In genomic region chr4:72567821-72568620, GRCh38 we compare ENCODE assay signal across 8 cellular contexts. TPM values are rescaled to one million over a fixed set of nuclear protein-coding genes. Genes with fewer than 3 reads are reported as not detected.
DNase-seq lines count a peak whose midpoint lies in the region; ATAC-seq and TF ChIP-seq lines count a peak whose summit lies in the region.

No MANE protein-coding gene starts in this region.

- no peak overlapping the region for H2AFZ ChIP-seq in OCI-LY7 (ENCODE audit: low read length)

- no peak for TF ChIP-seq EP300 in ovary (IDR thresholded peaks at IDR 0.05)

- no peaks in the 10 kb centered on the region for H3K9me3 ChIP-seq in heart left ventricle
- no peaks in the 10 kb centered on the region for H3K9me3 ChIP-seq in ovary
- H3K9me3 ChIP-seq in OCI-LY7 (ENCODE audit: low read length): no peaks in the 10 kb centered on the region

- H3K4me3 ChIP-seq in heart left ventricle: peak overlapping the region; percentile 44 to 83 (median 60)
- peak overlapping the region; percentile 59 for H3K4me3 ChIP-seq in ovary
- H3K4me3 ChIP-seq in OCI-LY7 (ENCODE audit: low read depth, low read length, poor library complexity, severe bottlenecking): no peak overlapping the region

- intact Hi-C loops in heart left ventricle (cut with DNase I) (no loop called here), ovary (cut with DNase I) (no loop called here), OCI-LY7 (cut with micrococcal nuclease; ENCODE audit: unreplicated experiment) (no loop called here)

- H3K27ac ChIP-seq in adipose tissue (ENCODE audit: low read depth, low read length): peak overlapping the region; percentile 21
- peak overlapping the region in 8 of 12 donors; percentile 16 to 77 (median 42) for H3K27ac ChIP-seq in heart left ventricle
- H3K27ac ChIP-seq in ovary: peak overlapping the region; percentile 40 to 84
- H3K27ac ChIP-seq in OCI-LY7 (ENCODE audit: low read depth, low read length, poor library complexity, severe bottlenecking): no peak overlapping the region

- peak in 5 of 12 donors; percentile 9 to 36 (median 24) for TF ChIP-seq CTCF in heart left ventricle (IDR thresholded peaks at IDR 0.05)
- TF ChIP-seq CTCF in ovary (IDR thresholded peaks at IDR 0.05): peak in 2 of 3 donors; percentile 23 to 59
- no peak for TF ChIP-seq CTCF in OCI-LY7 (conservative IDR thresholded peaks at IDR 0.05; ENCODE audit: low read length)

- peak; percentile 72 for DNase-seq in COLO829 (ENCODE audit: low spot score)
- peak; percentile 2 for DNase-seq in NCI-H2227 (lab: John Stamatoyannopoulos, UW; ENCODE audit: unreplicated experiment)
- peak; percentile 39 to 73 (median 57) for DNase-seq in heart left ventricle
- DNase-seq in ovary: peak; percentile 83 to 86 (median 84)
- no peak for DNase-seq in OCI-LY7 (ENCODE audit: low spot score)

- WGBS in adipose tissue, 3 donors: 1 to 2% (median 2%) methylated on average over 40 of the region's 40 CpGs
- 1 to 2% (median 1%) methylated on average over 38 to 40 of the region's 40 CpGs for WGBS in heart left ventricle, 4 donors
- WGBS in ovary, 3 donors: 0 to 1% (median 1%) methylated on average over 39 to 40 of the region's 40 CpGs

- H4K20me1 ChIP-seq in OCI-LY7 (ENCODE audit: insufficient read depth, low read length): no peaks in the 10 kb centered on the region

- CTCF ChIA-PET in OCI-LY7 (lab: Charles Lee; ENCODE audit: unreplicated experiment): interaction anchor here (0.6 kb wide), 1 partner anchor 1001 kb away, joined by 3 read pairs; no protein-coding TSS in a partner anchor

- H3K27me3 ChIP-seq in heart left ventricle (peaks cover 0 to 21% (median 0%) of the 10 kb centered on the region in 9 donors), ovary (no peaks in the 10 kb centered on the region)

- no peaks in the 10 kb centered on the region for H3K79me2 ChIP-seq in OCI-LY7 (ENCODE audit: insufficient read depth, low read depth, low read length)

- no peak for TF ChIP-seq POLR2A in heart left ventricle (IDR thresholded peaks at IDR 0.05)
- TF ChIP-seq POLR2A in ovary (IDR thresholded peaks at IDR 0.05): peak; percentile 57

- H3K36me3 ChIP-seq in heart left ventricle: no peaks in the 10 kb centered on the region
- no peaks in the 10 kb centered on the region for H3K36me3 ChIP-seq in ovary
- no peaks in the 10 kb centered on the region for H3K36me3 ChIP-seq in OCI-LY7 (ENCODE audit: insufficient read depth, low read length)

- no peak overlapping the region for H3K4me2 ChIP-seq in OCI-LY7 (ENCODE audit: low read length)

- no peaks in the 10 kb centered on the region for H3K9me2 ChIP-seq in OCI-LY7 (ENCODE audit: insufficient read depth, low read length)

- POLR2A ChIA-PET in OCI-LY7 (lab: Charles Lee): no interaction called here

- BruUV-seq in OCI-LY7 (replicated peaks; lab: Mats Ljungman, UMichigan): no TSS peak

- peaks cover 0 to 23% (median 5%) of the 10 kb centered on the region in 12 donors for H3K4me1 ChIP-seq in heart left ventricle
- H3K4me1 ChIP-seq in ovary (ENCODE audit: insufficient read depth): no peaks in the 10 kb centered on the region
- no peaks in the 10 kb centered on the region for H3K4me1 ChIP-seq in OCI-LY7 (ENCODE audit: insufficient read depth, low read length, poor library complexity, severe bottlenecking)

- ATAC-seq in GM19463 (IDR thresholded peaks at IDR 0.05; ENCODE audit: unreplicated experiment) (peak; percentile 54), heart left ventricle (peak; percentile 49 to 78 (median 76)), HG03460 (IDR thresholded peaks at IDR 0.05; ENCODE audit: unreplicated experiment) (no peak)

RNA-seq across cellular contexts. Expression of gene ADAMTS3, which starts 1.0 kb away (rescaled TPM):
- polyA plus RNA-seq in adipose tissue (1 to 10 TPM in 1 of 3 donors, under 1 TPM in 2; 0.13 to 1.1 (median 0.79) TPM), heart left ventricle (under 1 TPM; 0.08 to 0.42 TPM), ovary (1 to 10 TPM; 1.2 to 2.8 TPM)
- total RNA-seq in heart left ventricle (1 to 10 TPM in 3 of 9 donors, under 1 TPM in 5, not detected in 1; 0.13 to 3.3 (median 0.49) TPM), ovary (1 to 10 TPM; 3.1 to 6.6 (median 4.6) TPM), OCI-LY7 (2022) (not detected in 2 replicates)
- not detected in 2 replicates for total RNA-seq in OCI-LY7 (2014; rRNA removed; shearing (Covaris generic))
